Comparison of ENCODE assay signal across 13 cellular contexts in the genomic region with DNA sequence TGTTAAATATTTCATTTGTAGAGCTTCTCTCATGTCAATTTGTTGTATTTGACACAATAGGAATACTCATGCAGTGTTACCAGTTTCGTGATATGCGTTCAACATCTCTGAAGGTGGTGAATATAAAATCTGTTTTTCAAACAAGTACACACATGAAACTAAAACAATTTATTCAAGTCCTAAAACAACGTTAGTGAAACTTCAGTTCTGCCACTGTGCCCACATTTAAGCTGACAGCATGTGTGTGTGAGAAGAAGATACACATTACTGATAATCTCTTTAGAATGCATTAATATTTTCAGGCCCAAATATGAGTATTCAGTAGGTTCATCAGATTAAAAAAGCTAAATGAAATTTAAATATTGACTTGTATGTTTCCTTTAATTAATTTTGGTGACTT. TPM values are rescaled to one million over a fixed set of nuclear protein-coding genes. Genes with fewer than 3 reads are reported as not detected.
DNase-seq lines count a peak whose midpoint lies in the region; ATAC-seq and TF ChIP-seq lines count a peak whose summit lies in the region.
"Had no signal": no experiment of that assay in that cellular context is flagged by ENCODE, and none has a peak within 500 bp of the region (broad histone marks: within the 10 kb centered on the region; RNA-seq: fewer than 3 reads in every experiment).

No MANE protein-coding gene starts in this region.

- TF ChIP-seq CTCF in ascending aorta (IDR thresholded peaks at IDR 0.05) (no peak), mesothelial cell of epicardium (IDR thresholded peaks at IDR 0.05; ENCODE audit: unreplicated experiment) (no peak), type B pancreatic cell (conservative IDR thresholded peaks at IDR 0.05) (no peak), glutamatergic neuron (IDR thresholded peaks at IDR 0.05; ENCODE audit: partially characterized antibody, unreplicated experiment) (no peak)

- POLR2A ChIA-PET in activated CD4-positive, alpha-beta T cell treated with anti-CD3 and anti-CD28 coated beads for 36 hours (lab: Charles Lee), result no interaction called here

- H4K5ac ChIP-seq in mesendoderm (ENCODE audit: low read length), result no peak overlapping the region

- no peak overlapping the region for H3K23ac ChIP-seq in mesendoderm (ENCODE audit: low read length)

- no peaks in the 10 kb centered on the region for H3K9me3 Mint-ChIP-seq in activated CD4-positive, alpha-beta T cell treated with anti-CD3 and anti-CD28 coated beads for 36 hours (ENCODE audit: low read depth)
- no peaks in the 10 kb centered on the region for H3K9me3 Mint-ChIP-seq in mesothelial cell of epicardium
- H3K9me3 Mint-ChIP-seq in type B pancreatic cell, result no peaks in the 10 kb centered on the region
- H3K9me3 Mint-ChIP-seq in glutamatergic neuron (ENCODE audit: unreplicated experiment), result peaks cover 2% of the 10 kb centered on the region
- H3K9me3 Mint-ChIP-seq: activated CD4-positive, alpha-beta memory T cell treated with anti-CD3 and anti-CD28 coated beads, Interleukin-2, amount 10 ng/mL, durations not matched to agents 7 days and 5 days had no signal

- H3K27ac ChIP-seq in ascending aorta (peak overlapping the region; percentile 79 to 83), mesendoderm (ENCODE audit: low read depth, low read length) (no peak overlapping the region)
- H3K27ac ChIP-seq: SJSA1 had no signal

- no peak overlapping the region for H2BK15ac ChIP-seq in mesendoderm (replicated peaks; ENCODE audit: low read depth)

- peaks cover 2% of the 10 kb centered on the region for H3K79me2 ChIP-seq in mesendoderm (ENCODE audit: control insufficient read depth, insufficient read depth, low read length)

- no peak overlapping the region for H2BK5ac ChIP-seq in mesendoderm (ENCODE audit: low read length)

- no peaks in the 10 kb centered on the region for H3K9me3 ChIP-seq in ascending aorta
- H3K9me3 ChIP-seq: right atrium auricular region, SJSA1 had no signal

- no peak overlapping the region for H2AK5ac ChIP-seq in mesendoderm (ENCODE audit: low read length)

- H3K36me3 ChIP-seq in ascending aorta (no peaks in the 10 kb centered on the region), mesendoderm (ENCODE audit: control insufficient read depth, insufficient read depth, low read length) (no peaks in the 10 kb centered on the region)
- H3K36me3 ChIP-seq: right atrium auricular region, SJSA1 had no signal

- no peak overlapping the region for H3K56ac ChIP-seq in mesendoderm (ENCODE audit: low read length)

- no CpG with 5 or more reads among the region's 3 CpGs for WGBS in mesendoderm (ENCODE audit: extremely low coverage, insufficient coverage, low lambda C conversion rate)

- H3K4me3 ChIP-seq in ascending aorta (no peak overlapping the region), mesendoderm (ENCODE audit: low read length) (no peak overlapping the region)
- H3K4me3 ChIP-seq: right atrium auricular region, SJSA1 had no signal

- H3K27me3 ChIP-seq in ascending aorta (no peaks in the 10 kb centered on the region), mesendoderm (ENCODE audit: insufficient read depth, low read length, poor library complexity) (no peaks in the 10 kb centered on the region)
- H3K27me3 ChIP-seq: right atrium auricular region, SJSA1 had no signal

- H4K8ac ChIP-seq in mesendoderm (ENCODE audit: low read depth, low read length), result no peak overlapping the region

- H3K4me1 Mint-ChIP-seq in activated CD4-positive, alpha-beta T cell treated with anti-CD3 and anti-CD28 coated beads for 36 hours, result peaks cover 27% of the 10 kb centered on the region
- H3K4me1 Mint-ChIP-seq in mesothelial cell of epicardium, result peaks cover 67% of the 10 kb centered on the region
- H3K4me1 Mint-ChIP-seq in type B pancreatic cell (ENCODE audit: unreplicated experiment), result peaks cover 45% of the 10 kb centered on the region
- peaks cover 31% of the 10 kb centered on the region for H3K4me1 Mint-ChIP-seq in glutamatergic neuron (ENCODE audit: low read depth, unreplicated experiment)

- H3K9ac ChIP-seq in mesendoderm (ENCODE audit: low read length), result no peak overlapping the region

- H3K4ac ChIP-seq in mesendoderm (ENCODE audit: low read depth, low read length), result no peak overlapping the region

- H3K27me3 Mint-ChIP-seq in activated CD4-positive, alpha-beta T cell treated with anti-CD3 and anti-CD28 coated beads for 36 hours, result no peaks in the 10 kb centered on the region
- H3K27me3 Mint-ChIP-seq in mesothelial cell of epicardium (ENCODE audit: low read depth), result no peaks in the 10 kb centered on the region
- no peaks in the 10 kb centered on the region for H3K27me3 Mint-ChIP-seq in type B pancreatic cell
- H3K27me3 Mint-ChIP-seq in glutamatergic neuron (ENCODE audit: unreplicated experiment), result no peaks in the 10 kb centered on the region

- H3K79me1 ChIP-seq in mesendoderm (ENCODE audit: low read length), result peaks cover 3% of the 10 kb centered on the region

- H3K18ac ChIP-seq in mesendoderm (ENCODE audit: low read length), result no peak overlapping the region

- no peak for ATAC-seq in activated CD4-positive, alpha-beta T cell treated with anti-CD3 and anti-CD28 coated beads for 36 hours

- peaks cover 13 to 61% of the 10 kb centered on the region in 2 donors for H3K4me1 ChIP-seq in ascending aorta
- H3K4me1 ChIP-seq in mesendoderm (ENCODE audit: control insufficient read depth, low read depth, low read length), result peaks cover 6% of the 10 kb centered on the region
- H3K4me1 ChIP-seq: SJSA1 had no signal

- no peaks in the 10 kb centered on the region for H3K36me3 Mint-ChIP-seq in activated CD4-positive, alpha-beta T cell treated with anti-CD3 and anti-CD28 coated beads for 36 hours (ENCODE audit: low read depth)
- H3K36me3 Mint-ChIP-seq in mesothelial cell of epicardium, result no peaks in the 10 kb centered on the region
- H3K36me3 Mint-ChIP-seq in type B pancreatic cell, result peaks cover 6% of the 10 kb centered on the region
- H3K36me3 Mint-ChIP-seq in glutamatergic neuron (ENCODE audit: unreplicated experiment), result no peaks in the 10 kb centered on the region

- H3K4me2 ChIP-seq in mesendoderm (ENCODE audit: low read length), result no peak overlapping the region

- CTCF ChIA-PET in activated CD4-positive, alpha-beta T cell treated with anti-CD3 and anti-CD28 coated beads for 36 hours (lab: Charles Lee), result interaction anchor here (1.1 to 1.8 kb wide), 2 partner anchors 8 to 14 kb away, joined by 3 to 4 read pairs; no protein-coding TSS in a partner anchor

- no peak overlapping the region for H3K4me3 Mint-ChIP-seq in activated CD4-positive, alpha-beta T cell treated with anti-CD3 and anti-CD28 coated beads for 36 hours
- H3K4me3 Mint-ChIP-seq in mesothelial cell of epicardium (no peak overlapping the region), type B pancreatic cell (peak overlapping the region; percentile 63), glutamatergic neuron (ENCODE audit: unreplicated experiment) (no peak overlapping the region)

- peak overlapping the region; percentile 90 for H3K27ac Mint-ChIP-seq in activated CD4-positive, alpha-beta T cell treated with anti-CD3 and anti-CD28 coated beads for 36 hours
- H3K27ac Mint-ChIP-seq in mesothelial cell of epicardium (peak overlapping the region; percentile 76), type B pancreatic cell (peak overlapping the region; percentile 89), glutamatergic neuron (ENCODE audit: unreplicated experiment) (no peak overlapping the region)

- intact Hi-C loops in activated CD4-positive, alpha-beta T cell treated with anti-CD3 and anti-CD28 coated beads for 36 hours (cut with DNase I, micrococcal nuclease), result loop anchor here (2.0 to 5.0 kb wide), 2 partner anchors 171 to 174 kb away; partner anchors contain the start of gene USP38 (in 1 of the 2)
- intact Hi-C loops in ascending aorta (cut with DNase I), result loop anchor here (10.0 kb wide), 1 partner anchor 544 kb away; no protein-coding TSS in a partner anchor

- DNase-seq in activated CD4-positive, alpha-beta T cell treated with anti-CD3 and anti-CD28 coated beads for 36 hours, result no peak
- DNase-seq in activated CD4-positive, alpha-beta T cell treated with anti-CD3 and anti-CD28 coated beads, Interleukin-2, amount 50 U/mL, for 1 hour, result no peak
- DNase-seq in ascending aorta (ENCODE audit: low spot score in 2 of 2) (no peak), mesothelial cell of epicardium (ENCODE audit: low spot score in 2 of 2, unreplicated experiment in 2 of 2) (no peak), type B pancreatic cell (ENCODE audit: extremely low spot score, unreplicated experiment) (no peak), mesendoderm (no peak), middle frontal gyrus (ENCODE audit: extremely low spot score, low spot score) (no peak), glutamatergic neuron (no peak)
- DNase-seq: amygdala, NCI-H446 had no signal

- no peak overlapping the region for H2BK120ac ChIP-seq in mesendoderm (ENCODE audit: low read depth, low read length)

RNA-seq across cellular contexts. Expression of gene GAB1, which starts 21.7 kb away (rescaled TPM):
- under 1 TPM; 0.35 to 0.48 TPM for total RNA-seq in activated CD4-positive, alpha-beta T cell treated with anti-CD3 and anti-CD28 coated beads for 36 hours
- total RNA-seq in ascending aorta, result 31.0 TPM
- 44.6 to 45.9 TPM (median 45.0 TPM) in 3 replicates for total RNA-seq in mesothelial cell of epicardium
- total RNA-seq in type B pancreatic cell (ENCODE audit: low replicate concordance), result 27.0 and 33.5 TPM in 2 replicates
- polyA plus RNA-seq in mesendoderm (2013, experiment 1 of 2), result 10.6 TPM
- polyA plus RNA-seq in mesendoderm (2013, experiment 2 of 2), result 11.9 TPM
- 29.7 TPM for total RNA-seq in glutamatergic neuron (ENCODE audit: unreplicated experiment)

Comparison
In these comparisons a context has a peak if more than half of its experiments do, and no peak if none do; other contexts are left out.
1. RNA of gene GAB1, which starts 21.7 kb away (total RNA-seq): 44.6 to 45.9 TPM in mesothelial cell of epicardium, 31.0 TPM in ascending aorta (single experiment), 29.7 TPM in glutamatergic neuron (single experiment) and 27.0 to 33.5 TPM in type B pancreatic cell; 0.35 to 0.48 TPM in activated CD4-positive, alpha-beta T cell treated with anti-CD3 and anti-CD28 coated beads for 36 hours; every median in the first group is over 10 times any median in the second.